ENCODE assay signal across 10 cellular contexts in the genomic region with DNA sequence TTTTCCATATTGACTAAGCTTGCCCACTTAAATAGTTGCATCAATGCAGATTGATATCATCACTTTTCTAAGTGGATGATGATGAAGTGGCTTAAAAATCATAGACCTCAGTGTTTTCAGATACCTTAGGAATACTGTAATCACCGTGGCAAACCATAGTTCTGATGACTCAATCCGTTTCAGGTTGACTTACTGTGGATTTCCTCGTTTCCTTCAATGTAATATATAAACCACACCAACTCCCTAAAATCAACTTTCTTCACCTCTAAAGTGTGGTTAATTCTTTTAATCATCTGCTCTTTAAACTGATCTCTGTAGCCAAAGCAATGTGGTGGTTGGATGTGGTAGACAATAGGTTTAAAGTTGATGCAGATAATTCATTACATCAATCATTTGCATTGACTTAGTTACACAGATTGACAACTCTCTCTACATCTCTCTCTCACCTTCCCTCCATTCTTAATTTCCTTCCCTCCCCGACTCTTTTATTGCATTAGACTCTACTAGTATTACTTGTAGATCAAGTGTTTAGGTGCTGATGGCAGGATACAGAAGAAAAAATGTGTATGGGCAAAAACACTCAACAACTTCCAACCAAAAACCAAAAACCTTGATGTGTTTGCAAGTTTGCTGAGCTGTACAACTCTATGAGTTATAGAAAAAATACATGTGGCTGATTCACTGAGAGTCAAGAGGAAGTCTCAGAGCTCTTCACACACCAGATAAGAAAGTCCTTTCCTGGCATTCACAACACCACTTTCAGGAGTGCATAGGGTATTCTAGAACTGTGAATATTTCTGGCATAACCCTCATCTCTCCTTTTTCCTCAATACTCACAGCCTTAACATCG.
DNase-seq lines count a peak whose midpoint lies in the region; ATAC-seq and TF ChIP-seq lines count a peak whose summit lies in the region.
"Had no signal": no experiment of that assay in that cellular context is flagged by ENCODE, and none has a peak within 500 bp of the region (broad histone marks: within the 10 kb centered on the region; RNA-seq: fewer than 3 reads in every experiment).

No MANE protein-coding gene starts in this region.

- H3K4me3 ChIP-seq in kidney epithelial cell (ENCODE audit: low read depth, low read length) = no peak overlapping the region

- DNase-seq in Daoy (ENCODE audit: low read depth) = peak; percentile 65
- peak; percentile 70 for DNase-seq in HFFc6
- DNase-seq in kidney epithelial cell (ENCODE audit: low read depth) = peak; percentile 92
- no peak for DNase-seq in glutamatergic neuron
- DNase-seq in epidermal melanocyte (ENCODE audit: insufficient read length, low spot score) = no peak
- DNase-seq in CD14-positive monocyte (ENCODE audit: low spot score) = no peak
- no peak for DNase-seq in AML-193 (lab: John Stamatoyannopoulos, UW)
- DNase-seq: DMS79, NCI-H1436 treated with DMSO at 0.1 percent for 48 hours had no signal

- intact Hi-C loops in CD14-positive monocyte (cut with micrococcal nuclease) = no loop called here

- H3K27me3 Mint-ChIP-seq in HFFc6 (ENCODE audit: insufficient read depth) (no peaks in the 10 kb centered on the region), glutamatergic neuron (ENCODE audit: unreplicated experiment) (no peaks in the 10 kb centered on the region), CD14-positive monocyte (ENCODE audit: low read depth in 3 of 3) (no peaks in the 10 kb centered on the region)
- H3K27me3 Mint-ChIP-seq in activated T-helper 17 cell treated with anti-CD3 and anti-CD28 coated beads, Interleukin-2, amount 50 U/mL, for 72 hours = no peaks in the 10 kb centered on the region

- no peaks in the 10 kb centered on the region for H3K36me3 ChIP-seq in kidney epithelial cell (ENCODE audit: control insufficient read depth, insufficient read depth, low read length)

- H3K27ac Mint-ChIP-seq in HFFc6 = peak overlapping the region; percentile 76
- peak overlapping the region; percentile 91 for H3K27ac Mint-ChIP-seq in activated T-helper 17 cell treated with anti-CD3 and anti-CD28 coated beads, Interleukin-2, amount 50 U/mL, for 72 hours
- H3K27ac Mint-ChIP-seq in glutamatergic neuron (ENCODE audit: unreplicated experiment) = no peak overlapping the region
- H3K27ac Mint-ChIP-seq in CD14-positive monocyte = no peak overlapping the region

- TF ChIP-seq CTCF in HFFc6 (IDR thresholded peaks at IDR 0.05) (no peak), kidney epithelial cell (IDR thresholded peaks at IDR 0.05; ENCODE audit: insufficient read depth, low read length, poor library complexity, severe bottlenecking) (no peak), glutamatergic neuron (IDR thresholded peaks at IDR 0.05; ENCODE audit: partially characterized antibody, unreplicated experiment) (no peak), CD14-positive monocyte (IDR thresholded peaks at IDR 0.05) (no peak)

- ATAC-seq in activated T-helper 17 cell treated with anti-CD3 and anti-CD28 coated beads, Interleukin-2, amount 50 U/mL, for 72 hours (replicated peaks) = peak; percentile 88

- H3K9me3 Mint-ChIP-seq in HFFc6 = no peaks in the 10 kb centered on the region
- no peaks in the 10 kb centered on the region for H3K9me3 Mint-ChIP-seq in activated T-helper 17 cell treated with anti-CD3 and anti-CD28 coated beads, Interleukin-2, amount 50 U/mL, for 72 hours
- H3K9me3 Mint-ChIP-seq in glutamatergic neuron (ENCODE audit: unreplicated experiment) = no peaks in the 10 kb centered on the region
- H3K9me3 Mint-ChIP-seq in CD14-positive monocyte = no peaks in the 10 kb centered on the region

- H3K27me3 ChIP-seq in kidney epithelial cell (ENCODE audit: control insufficient read depth, insufficient read depth, low read length) = no peaks in the 10 kb centered on the region

- H3K4me1 Mint-ChIP-seq in HFFc6 (ENCODE audit: low read depth) = peaks cover 68% of the 10 kb centered on the region
- peaks cover 18% of the 10 kb centered on the region for H3K4me1 Mint-ChIP-seq in activated T-helper 17 cell treated with anti-CD3 and anti-CD28 coated beads, Interleukin-2, amount 50 U/mL, for 72 hours
- H3K4me1 Mint-ChIP-seq in glutamatergic neuron (ENCODE audit: low read depth, unreplicated experiment) = peaks cover 7% of the 10 kb centered on the region
- peaks cover 4% of the 10 kb centered on the region for H3K4me1 Mint-ChIP-seq in CD14-positive monocyte

- H3K4me3 Mint-ChIP-seq in HFFc6 (peak overlapping the region; percentile 7), glutamatergic neuron (ENCODE audit: unreplicated experiment) (no peak overlapping the region), CD14-positive monocyte (peak overlapping the region in 1 of 2 donors; percentile 0)
- H3K4me3 Mint-ChIP-seq in activated T-helper 17 cell treated with anti-CD3 and anti-CD28 coated beads, Interleukin-2, amount 50 U/mL, for 72 hours = peak overlapping the region; percentile 51

- H3K36me3 Mint-ChIP-seq in HFFc6 (ENCODE audit: low read depth) = no peaks in the 10 kb centered on the region
- peaks cover 8% of the 10 kb centered on the region for H3K36me3 Mint-ChIP-seq in activated T-helper 17 cell treated with anti-CD3 and anti-CD28 coated beads, Interleukin-2, amount 50 U/mL, for 72 hours (ENCODE audit: low read depth)
- no peaks in the 10 kb centered on the region for H3K36me3 Mint-ChIP-seq in glutamatergic neuron (ENCODE audit: unreplicated experiment)
- no peaks in the 10 kb centered on the region for H3K36me3 Mint-ChIP-seq in CD14-positive monocyte

Comparison
In these comparisons a context has a peak if more than half of its experiments do, and no peak if none do; other contexts are left out.
1. DNase-seq: peak in Daoy (single experiment), HFFc6 (single experiment) and kidney epithelial cell (single experiment); none in glutamatergic neuron (single experiment), epidermal melanocyte (single experiment), CD14-positive monocyte (single experiment) and AML-193 (0 of 2).
2. H3K27ac Mint-ChIP-seq: peak in HFFc6 (single experiment) and activated T-helper 17 cell treated with anti-CD3 and anti-CD28 coated beads, Interleukin-2, amount 50 U/mL, for 72 hours (single experiment); none in glutamatergic neuron (single experiment) and CD14-positive monocyte (0 of 7).